In the genomic region with DNA sequence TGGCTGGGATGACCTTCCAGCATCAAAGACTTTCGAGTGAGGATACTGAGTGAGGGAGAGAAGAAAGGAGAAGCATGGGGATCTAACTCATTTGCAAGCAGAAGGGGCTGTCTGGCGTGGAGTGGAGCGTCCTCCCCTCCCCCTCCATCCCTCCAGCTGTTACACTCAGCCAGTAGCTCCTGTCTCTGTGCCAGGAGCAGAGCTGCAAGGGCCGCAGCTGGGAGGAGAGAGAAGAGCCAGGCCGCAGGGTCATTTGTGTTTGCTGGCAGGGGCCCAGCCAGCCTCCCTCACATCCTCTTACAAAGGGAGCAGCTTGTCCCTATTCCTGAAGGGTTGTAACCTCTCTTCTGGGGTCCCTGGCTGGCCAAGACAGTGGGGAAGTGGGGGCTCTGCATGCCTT, we compare ENCODE assay signal across 10 cellular contexts. TPM values are rescaled to one million over a fixed set of nuclear protein-coding genes. Genes with fewer than 3 reads are reported as not detected.
DNase-seq lines count a peak whose midpoint lies in the region; ATAC-seq and TF ChIP-seq lines count a peak whose summit lies in the region.
"Had no signal": no experiment of that assay in that cellular context is flagged by ENCODE, and none has a peak within 500 bp of the region (broad histone marks: within the 10 kb centered on the region; RNA-seq: fewer than 3 reads in every experiment).

No MANE protein-coding gene starts in this region.

- no peaks in the 10 kb centered on the region for H3K36me3 Mint-ChIP-seq in osteocyte (ENCODE audit: unreplicated experiment)
- no peaks in the 10 kb centered on the region for H3K36me3 Mint-ChIP-seq in activated naive CD4-positive, alpha-beta T cell treated with anti-CD3 and anti-CD28 coated beads, Interleukin-2, amount 10 ng/mL, durations not matched to agents 7 days and 5 days

- peaks cover 15% of the 10 kb centered on the region for H3K4me1 Mint-ChIP-seq in osteocyte (ENCODE audit: unreplicated experiment)
- H3K4me1 Mint-ChIP-seq in activated naive CD4-positive, alpha-beta T cell treated with anti-CD3 and anti-CD28 coated beads, Interleukin-2, amount 10 ng/mL, durations not matched to agents 7 days and 5 days: peaks cover 6% of the 10 kb centered on the region

- no peaks in the 10 kb centered on the region for H3K27me3 Mint-ChIP-seq in osteocyte (ENCODE audit: unreplicated experiment)
- peaks cover 16% of the 10 kb centered on the region for H3K27me3 Mint-ChIP-seq in activated naive CD4-positive, alpha-beta T cell treated with anti-CD3 and anti-CD28 coated beads, Interleukin-2, amount 10 ng/mL, durations not matched to agents 7 days and 5 days

- no peak overlapping the region for H3K4me3 Mint-ChIP-seq in osteocyte (ENCODE audit: unreplicated experiment)
- no peak overlapping the region for H3K4me3 Mint-ChIP-seq in activated naive CD4-positive, alpha-beta T cell treated with anti-CD3 and anti-CD28 coated beads, Interleukin-2, amount 10 ng/mL, durations not matched to agents 7 days and 5 days

- TF ChIP-seq CTCF in RWPE1 (conservative IDR thresholded peaks at IDR 0.05; ENCODE audit: low read depth): no peak
- TF ChIP-seq CTCF in osteocyte (IDR thresholded peaks at IDR 0.05): no peak

- CTCF ChIA-PET in RWPE1 (lab: Yijun Ruan, JAX): interaction anchor here (1.0 kb wide), 1 partner anchor 51 kb away, joined by 3 read pairs; no protein-coding TSS in a partner anchor
- CTCF ChIA-PET in activated naive CD4-positive, alpha-beta T cell treated with anti-CD3 and anti-CD28 coated beads, Interleukin-2, amount 10 ng/mL, durations not matched to agents 7 days and 5 days (lab: Charles Lee): interaction anchor here (1.0 kb wide), 1 partner anchor 58 kb away, joined by 3 read pairs; a partner anchor contains a TSS

- H3K27ac ChIP-seq in RWPE1: peak overlapping the region; percentile 85
- H3K27ac ChIP-seq: parathyroid adenoma had no signal

- DNase-seq in C1 segment of cervical spinal cord (lab: John Stamatoyannopoulos, UW) (peak in 10 of 14 donors; percentile 14 to 79 (median 56)), RWPE1 (ENCODE audit: low spot score) (no peak), globus pallidus (ENCODE audit: low spot score) (peak; percentile 93), osteocyte (ENCODE audit: extremely low spot score, unreplicated experiment) (no peak), glomerular visceral epithelial cell (ENCODE audit: extremely low spot score) (no peak)
- no peak for DNase-seq in activated T-cell treated with anti-CD3 and anti-CD28 coated beads, Interleukin-2, amount 50 U/mL, for 1 hour
- no peak for DNase-seq in activated naive CD4-positive, alpha-beta T cell treated with anti-CD3 and anti-CD28 coated beads, Interleukin-2, amount 10 ng/mL, durations not matched to agents 7 days and 5 days
- DNase-seq: cerebellar nuclear complex had no signal

- no peak for ATAC-seq in HG03354 (IDR thresholded peaks at IDR 0.05; ENCODE audit: poor library complexity, severe bottlenecking, unreplicated experiment)

- no peaks in the 10 kb centered on the region for H3K9me3 Mint-ChIP-seq in osteocyte (ENCODE audit: unreplicated experiment)
- no peaks in the 10 kb centered on the region for H3K9me3 Mint-ChIP-seq in activated naive CD4-positive, alpha-beta T cell treated with anti-CD3 and anti-CD28 coated beads, Interleukin-2, amount 10 ng/mL, durations not matched to agents 7 days and 5 days

- peak overlapping the region; percentile 21 for H3K27ac Mint-ChIP-seq in osteocyte (ENCODE audit: unreplicated experiment)
- no peak overlapping the region for H3K27ac Mint-ChIP-seq in activated naive CD4-positive, alpha-beta T cell treated with anti-CD3 and anti-CD28 coated beads, Interleukin-2, amount 10 ng/mL, durations not matched to agents 7 days and 5 days

- POLR2A ChIA-PET in RWPE1 (lab: Yijun Ruan, JAX; ENCODE audit: low non-redundant PET): no interaction called here

RNA-seq across cellular contexts. Expression of a gene that starts 58.0 kb away (rescaled TPM):
- total RNA-seq in osteocyte: 7.2 and 9.5 TPM in 2 replicates

Comparison
In these comparisons a context has a peak if more than half of its experiments do, and no peak if none do; other contexts are left out.
1. DNase-seq: peak in C1 segment of cervical spinal cord (10 of 14) and globus pallidus (single experiment); none in RWPE1 (single experiment), osteocyte (single experiment), glomerular visceral epithelial cell (single experiment), activated T-cell treated with anti-CD3 and anti-CD28 coated beads, Interleukin-2, amount 50 U/mL, for 1 hour (single experiment) and activated naive CD4-positive, alpha-beta T cell treated with anti-CD3 and anti-CD28 coated beads, Interleukin-2, amount 10 ng/mL, durations not matched to agents 7 days and 5 days (single experiment).